In the genomic region with DNA sequence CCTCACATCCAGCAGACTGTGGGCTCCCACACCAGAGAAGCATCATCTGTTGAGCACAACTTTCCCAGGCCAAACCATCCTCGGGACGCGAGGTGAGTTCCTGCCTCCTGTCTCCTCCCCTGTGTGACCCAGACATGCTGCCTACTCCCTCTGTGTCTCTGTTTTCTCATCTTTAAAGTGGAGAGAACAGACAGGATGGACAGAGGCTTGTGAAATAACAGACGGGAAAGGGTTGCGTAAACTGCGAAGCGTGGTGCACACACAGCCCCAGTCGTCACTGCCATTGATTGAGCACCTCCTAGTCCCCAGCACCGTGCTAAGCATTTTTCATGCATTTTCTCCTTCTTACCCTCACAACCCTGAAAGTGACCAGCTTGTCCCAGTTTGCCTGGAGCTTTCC, we compare ENCODE assay signal across 11 cellular contexts. TPM values are rescaled to one million over a fixed set of nuclear protein-coding genes. Genes with fewer than 3 reads are reported as not detected.
A peak's percentile ranks its signal among the peaks of the same experiment; 100 is the strongest.
DNase-seq lines count a peak whose midpoint lies in the region; ATAC-seq and TF ChIP-seq lines count a peak whose summit lies in the region.
"Had no signal": no experiment of that assay in that cellular context is flagged by ENCODE, and none has a peak within 500 bp of the region (broad histone marks: within the 10 kb centered on the region; RNA-seq: fewer than 3 reads in every experiment).

No MANE protein-coding gene starts in this region.

- H3K27me3 Mint-ChIP-seq in chondrocyte (ENCODE audit: low read depth), result peaks cover 58% of the 10 kb centered on the region

- DNase-seq in KG1 (lab: John Stamatoyannopoulos, UW), result peak; percentile 3
- peak; percentile 72 for DNase-seq in NOMO-1 treated with DMSO at 0.1 percent for 48 hours (lab: John Stamatoyannopoulos, UW; ENCODE audit: unreplicated experiment)
- DNase-seq in chondrocyte (ENCODE audit: low spot score), result peak; percentile 35
- no peak for DNase-seq in posterior vena cava (ENCODE audit: low spot score)
- no peak for DNase-seq in retina
- DNase-seq in NAMALWA (ENCODE audit: low spot score), result no peak
- DNase-seq: NCI-H1105, NCI-H1694 treated with DMSO at 0.1 percent for 48 hours, Peyer's patch, Right ventricle myocardium superior had no signal

- intact Hi-C loops in posterior vena cava (cut with DNase I), result no loop called here

- H3K27ac Mint-ChIP-seq in chondrocyte (ENCODE audit: unreplicated experiment), result no peak overlapping the region

- H3K36me3 Mint-ChIP-seq in chondrocyte (ENCODE audit: low read depth), result peaks cover 4% of the 10 kb centered on the region

- H3K4me3 Mint-ChIP-seq in chondrocyte (ENCODE audit: unreplicated experiment), result no peak overlapping the region

- no peak for TF ChIP-seq CTCF in chondrocyte (IDR thresholded peaks at IDR 0.05)

- H3K4me1 Mint-ChIP-seq in chondrocyte (ENCODE audit: low read depth), result no peaks in the 10 kb centered on the region

- no peak for ATAC-seq in GM18502 (IDR thresholded peaks at IDR 0.05; ENCODE audit: poor library complexity, unreplicated experiment)

- H3K9me3 Mint-ChIP-seq in chondrocyte (ENCODE audit: low read depth), result peaks cover 3% of the 10 kb centered on the region

RNA-seq across cellular contexts. Expression of a gene that starts 52.1 kb away (rescaled TPM):
- total RNA-seq in chondrocyte (0.17 TPM in 1 of 3 replicates, not detected in the others), posterior vena cava (1 to 10 TPM; 1.4 to 1.6 TPM)
- total RNA-seq: Peyer's patch had no signal

Comparison
In these comparisons a context has a peak if more than half of its experiments do, and no peak if none do; other contexts are left out.
1. DNase-seq: peak in KG1 (single experiment), NOMO-1 treated with DMSO at 0.1 percent for 48 hours (single experiment) and chondrocyte (single experiment); none in posterior vena cava (single experiment), retina (single experiment) and NAMALWA (single experiment).